Comparison of ENCODE assay signal across 27 cellular contexts in genomic region chr1:220317161-220317560, GRCh38.
"Had no signal": no experiment of that assay in that cellular context is flagged by ENCODE, and none has a peak within 500 bp of the region (broad histone marks: within the 10 kb centered on the region; RNA-seq: fewer than 3 reads in every experiment).

No MANE protein-coding gene starts in this region.

- H3K27ac ChIP-seq: colonic mucosa, coronary artery, dorsolateral prefrontal cortex, epithelial cell of prostate, esophagus squamous epithelium, foreskin keratinocyte, gastrocnemius medialis, gastroesophageal sphincter, heart left ventricle, heart right ventricle had no signal

- ATAC-seq: effector memory CD8-positive, alpha-beta T cell; esophagus mucosa; foreskin keratinocyte; gastrocnemius medialis; gastroesophageal sphincter; heart left ventricle; heart right ventricle had no signal

- H3K27me3 ChIP-seq: colonic mucosa, dorsolateral prefrontal cortex, esophagus squamous epithelium, foreskin keratinocyte, gastrocnemius medialis, gastroesophageal sphincter, heart left ventricle, heart right ventricle had no signal

- H3K36me3 ChIP-seq: colonic mucosa, esophagus squamous epithelium, gastrocnemius medialis, gastroesophageal sphincter, heart left ventricle, heart right ventricle had no signal

- H3K4me1 ChIP-seq: colonic mucosa, foreskin keratinocyte, gastrocnemius medialis, gastroesophageal sphincter had no signal

- FAIRE-seq: colon, endometrium, endothelial cell of umbilical vein, frontal cortex had no signal

- H3K9me3 ChIP-seq: colonic mucosa, esophagus squamous epithelium, gastrocnemius medialis, gastroesophageal sphincter, heart left ventricle, heart right ventricle had no signal

- DNase-seq: colonic mucosa; cortex of kidney; dermis blood vessel endothelial cell; dorsolateral prefrontal cortex; effector CD4-positive, alpha-beta T cell; effector CD8-positive, alpha-beta T cell; effector memory CD4-positive, alpha-beta T cell; effector memory CD8-positive, alpha-beta T cell; endodermal cell; erythroblast; esophagus squamous epithelium; foreskin fibroblast; foreskin keratinocyte; foreskin melanocyte; gastrocnemius medialis; glutamatergic neuron; head of caudate nucleus; heart left ventricle; heart right ventricle had no signal

- H3K4me3 ChIP-seq: colonic mucosa, coronary artery, dorsolateral prefrontal cortex, esophagus squamous epithelium, gastrocnemius medialis, gastroesophageal sphincter, heart left ventricle, heart right ventricle had no signal
